ENCODE assay signal across 17 cellular contexts in the genomic region with DNA sequence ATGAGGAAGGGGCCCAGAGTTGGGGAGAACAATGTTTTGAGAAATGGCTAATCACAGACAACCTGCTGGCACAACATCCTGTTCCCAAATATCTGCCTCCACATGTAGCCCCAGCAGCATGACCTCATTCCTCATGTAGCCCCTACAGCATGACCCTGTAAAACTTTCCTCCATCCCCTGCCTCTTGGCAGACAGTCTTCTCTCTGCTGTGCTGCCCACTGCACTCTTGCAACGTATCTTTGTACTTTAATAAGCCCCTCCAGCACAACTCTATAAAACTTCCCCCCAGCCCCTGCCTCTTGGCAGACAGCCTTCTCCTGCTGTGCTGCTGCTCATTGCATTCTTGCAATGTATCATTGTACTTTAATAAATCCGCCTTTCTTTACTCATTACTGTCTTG.
"Had no signal": no experiment of that assay in that cellular context is flagged by ENCODE, and none has a peak within 500 bp of the region (broad histone marks: within the 10 kb centered on the region; RNA-seq: fewer than 3 reads in every experiment).

No MANE protein-coding gene starts in this region.

- H3K36me3 Mint-ChIP-seq: naive thymus-derived CD4-positive, alpha-beta T cell had no signal

- H3K27ac Mint-ChIP-seq: naive thymus-derived CD4-positive, alpha-beta T cell; nephron progenitor cell had no signal

- H3K27me3 Mint-ChIP-seq: naive thymus-derived CD4-positive, alpha-beta T cell had no signal

- H3K36me3 ChIP-seq: heart left ventricle, stomach, thoracic aorta, transverse colon had no signal

- H3K4me3 ChIP-seq: dorsolateral prefrontal cortex, heart left ventricle, psoas muscle, stomach, thoracic aorta, transverse colon had no signal

- H3K4me3 Mint-ChIP-seq: naive thymus-derived CD4-positive, alpha-beta T cell; nephron progenitor cell had no signal

- H3K4me1 ChIP-seq: psoas muscle, stomach, transverse colon had no signal

- H3K27me3 ChIP-seq: dorsolateral prefrontal cortex, heart left ventricle, stomach, transverse colon had no signal

- H3K27ac ChIP-seq: dorsolateral prefrontal cortex, heart left ventricle, psoas muscle, stomach, thoracic aorta, transverse colon had no signal

- ATAC-seq: heart left ventricle; naive thymus-derived CD4-positive, alpha-beta T cell; psoas muscle; sciatic nerve had no signal

- DNase-seq: cortex of kidney; dorsolateral prefrontal cortex; effector CD8-positive, alpha-beta T cell; foreskin melanocyte; heart left ventricle; hypothalamus; kidney glomerular epithelial cell; naive thymus-derived CD4-positive, alpha-beta T cell; nephron progenitor cell; psoas muscle; stimulated activated CD4-positive, alpha-beta T cell treated with anti-CD3 and anti-CD28 coated beads, Interleukin-2, amount 100 ng/mL, for 24 hours; stimulated activated naive CD4-positive, alpha-beta T cell; stomach; substantia nigra; transverse colon had no signal

- H3K4me1 Mint-ChIP-seq: naive thymus-derived CD4-positive, alpha-beta T cell; nephron progenitor cell had no signal

- H3K9me3 ChIP-seq: heart left ventricle, psoas muscle, stomach, thoracic aorta, transverse colon had no signal
